8 cellular contexts compared by ENCODE assay signal in the genomic region with DNA sequence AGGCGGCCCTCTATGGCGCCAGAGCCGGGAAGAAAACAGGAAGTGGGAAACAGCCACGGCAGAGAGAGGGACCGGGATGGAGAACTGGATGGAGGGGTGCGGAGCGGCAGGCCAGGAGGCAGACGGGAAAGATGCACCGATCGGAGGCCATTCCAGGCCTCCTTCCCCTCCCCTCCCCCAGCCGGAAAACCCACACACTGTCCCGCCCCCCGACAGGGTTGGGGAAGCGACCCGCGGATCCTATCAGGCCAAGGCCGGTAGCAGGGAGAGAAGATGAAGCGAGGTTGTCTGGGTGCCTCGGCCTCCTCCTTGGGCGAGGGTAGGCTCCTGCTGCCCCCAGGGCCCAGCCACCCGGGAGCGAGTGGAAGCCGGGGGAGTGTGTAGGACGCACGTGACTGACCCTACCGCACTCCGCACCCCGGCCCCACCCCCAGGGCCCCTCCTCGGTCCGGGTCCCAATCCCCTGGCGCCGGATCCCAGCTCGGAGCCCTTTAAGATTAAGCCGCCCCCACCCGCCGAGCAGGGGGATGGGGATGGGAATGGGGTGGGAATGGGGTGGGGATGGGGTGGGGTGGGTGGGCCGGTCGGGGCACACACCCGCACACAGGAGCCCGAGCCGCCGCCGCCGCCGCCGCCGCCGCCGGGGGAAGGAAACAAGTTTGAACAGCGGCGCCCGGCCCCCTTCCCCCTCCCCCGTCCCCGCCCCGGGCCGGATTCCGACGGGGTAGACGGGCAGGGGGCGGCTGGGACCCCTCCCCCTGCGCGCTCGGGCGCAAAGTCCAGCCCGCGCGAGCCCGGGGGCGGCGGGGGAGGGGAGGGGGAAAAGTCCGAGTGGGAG. TPM values are rescaled to one million over a fixed set of nuclear protein-coding genes. Genes with fewer than 3 reads are reported as not detected.
DNase-seq lines count a peak whose midpoint lies in the region; ATAC-seq and TF ChIP-seq lines count a peak whose summit lies in the region.

No MANE protein-coding gene starts in this region.

- DNase-seq in Caco-2 (peak; percentile 92 to 94), NOMO-1 (lab: John Stamatoyannopoulos, UW; ENCODE audit: unreplicated experiment in 2 of 2) (peak; percentile 40 to 59), activated T-cell treated with anti-CD3 and anti-CD28 coated beads for 4 hours (peak; percentile 50), epithelial cell of proximal tubule (ENCODE audit: low read depth) (no peak)

- CTCF ChIA-PET in Caco-2 (lab: Charles Lee): no interaction called here
- CTCF ChIA-PET in HEK293 (lab: Yijun Ruan, JAX): interaction anchor here (11.8 kb wide), 1 partner anchor 26 kb away, joined by 276 read pairs; no protein-coding TSS in a partner anchor

- H3K9ac ChIP-seq in stomach smooth muscle (ENCODE audit: low read length in 2 of 2): peak overlapping the region; percentile 69 to 99

- intact Hi-C loops in Caco-2 (cut with micrococcal nuclease; ENCODE audit: unreplicated experiment): loop anchor here (1.0 kb wide), 1 partner anchor 9 kb away; no protein-coding TSS in a partner anchor

- peaks cover 25% of the 10 kb centered on the region for H3K4me1 ChIP-seq in Caco-2
- peaks cover 34% of the 10 kb centered on the region for H3K4me1 ChIP-seq in HEK293 (ENCODE audit: control insufficient read depth, insufficient read depth, low read length)
- H3K4me1 ChIP-seq in muscle layer of duodenum (ENCODE audit: control insufficient read depth in 1 of 2, insufficient read depth in 2 of 2, low read length in 2 of 2): peaks cover 7 to 50% of the 10 kb centered on the region in 2 donors
- peaks cover 51% of the 10 kb centered on the region for H3K4me1 ChIP-seq in stomach smooth muscle (ENCODE audit: control insufficient read depth, insufficient read depth, low read length)

- peak overlapping the region; percentile 74 for H3K4me3 ChIP-seq in Caco-2 (ENCODE audit: low read depth, low read length)
- peak overlapping the region; percentile 83 for H3K4me3 ChIP-seq in HEK293 (ENCODE audit: low read depth, low read length)
- peak overlapping the region; percentile 99 for H3K4me3 ChIP-seq in epithelial cell of proximal tubule (ENCODE audit: low read depth, low read length)
- H3K4me3 ChIP-seq in muscle layer of duodenum (ENCODE audit: low read depth in 1 of 2, low read length in 2 of 2): peak overlapping the region; percentile 72 to 93
- peak overlapping the region; percentile 90 to 91 for H3K4me3 ChIP-seq in stomach smooth muscle (ENCODE audit: low read length in 2 of 2)

- no TSS peak for BruUV-seq in Caco-2 (replicated peaks; lab: Mats Ljungman, UMichigan)

- H3K9me3 ChIP-seq in Caco-2: no peaks in the 10 kb centered on the region
- H3K9me3 ChIP-seq in HEK293 (ENCODE audit: control insufficient read depth, insufficient read depth, low read depth, low read length): no peaks in the 10 kb centered on the region
- no peaks in the 10 kb centered on the region for H3K9me3 ChIP-seq in muscle layer of duodenum (ENCODE audit: control insufficient read depth in 1 of 2, low read length in 2 of 2)
- H3K9me3 ChIP-seq in stomach smooth muscle (ENCODE audit: control insufficient read depth in 2 of 2, low read length in 2 of 2): no peaks in the 10 kb centered on the region

- H3K36me3 Mint-ChIP-seq in Caco-2 (ENCODE audit: insufficient read depth, unreplicated experiment): peaks cover 59% of the 10 kb centered on the region

- peaks cover 5% of the 10 kb centered on the region for H3K36me3 ChIP-seq in Caco-2 (ENCODE audit: control insufficient read depth, insufficient read depth, low read length)
- peaks cover 7 to 20% of the 10 kb centered on the region in 2 experiments; a peak in 2 of 3 replicates for H3K36me3 ChIP-seq in HEK293 (ENCODE audit: control insufficient read depth in 2 of 2, insufficient read depth in 1 of 2, low read length in 2 of 2)
- H3K36me3 ChIP-seq in muscle layer of duodenum (ENCODE audit: control insufficient read depth in 1 of 2, insufficient read depth in 2 of 2, low read length in 2 of 2): peaks cover 4 to 21% of the 10 kb centered on the region in 2 donors
- H3K36me3 ChIP-seq in stomach smooth muscle (ENCODE audit: control insufficient read depth in 2 of 2, insufficient read depth in 2 of 2, low read length in 2 of 2): peaks cover 4 to 6% of the 10 kb centered on the region in 2 donors

- H3K4me3 Mint-ChIP-seq in Caco-2 (ENCODE audit: unreplicated experiment): peak overlapping the region; percentile 87

- TF ChIP-seq CTCF in Caco-2 (IDR thresholded peaks at IDR 0.05; ENCODE audit: insufficient read depth in 1 of 2, low read depth in 1 of 2, low read length in 1 of 2, severe bottlenecking in 1 of 2, unreplicated experiment in 1 of 2) (no peak), HEK293 (tag by site-specific recombination; IDR thresholded peaks at IDR 0.05) (no peak), epithelial cell of proximal tubule (conservative IDR thresholded peaks at IDR 0.05; ENCODE audit: low read depth, low read length) (no peak)

- peak overlapping the region; percentile 89 for H3K27ac Mint-ChIP-seq in Caco-2 (ENCODE audit: unreplicated experiment)

- no peak for ATAC-seq in GM18868 (IDR thresholded peaks at IDR 0.05; ENCODE audit: unreplicated experiment)

- POLR2A ChIA-PET in Caco-2 (lab: Charles Lee): interaction anchor here (1.0 kb wide), 1 partner anchor 11 kb away, joined by 5 read pairs; no protein-coding TSS in a partner anchor
- POLR2A ChIA-PET in HEK293 (lab: Yijun Ruan, JAX): interaction anchor here (0.6 to 13.9 kb wide), 4 partner anchors 10 to 448 kb away, joined by 3 to 242 read pairs (median 18); a partner anchor contains a TSS

- no peaks in the 10 kb centered on the region for H3K9me3 Mint-ChIP-seq in Caco-2 (ENCODE audit: unreplicated experiment)

- H3K27me3 Mint-ChIP-seq in Caco-2 (ENCODE audit: insufficient read depth, unreplicated experiment): no peaks in the 10 kb centered on the region

- H3K27ac ChIP-seq in HEK293 (ENCODE audit: extremely low read depth, low read depth, low read length) (peak overlapping the region; percentile 99), muscle layer of duodenum (ENCODE audit: low read length) (peak overlapping the region; percentile 91), stomach smooth muscle (ENCODE audit: low read length) (peak overlapping the region; percentile 98)

- H3K4me1 Mint-ChIP-seq in Caco-2 (ENCODE audit: low read depth, unreplicated experiment): peaks cover 21% of the 10 kb centered on the region

- no peaks in the 10 kb centered on the region for H3K27me3 ChIP-seq in Caco-2 (replicated peaks; ENCODE audit: control insufficient read depth, insufficient read depth, low read length)
- H3K27me3 ChIP-seq in muscle layer of duodenum (ENCODE audit: low read depth, low read length): no peaks in the 10 kb centered on the region
- no peaks in the 10 kb centered on the region for H3K27me3 ChIP-seq in stomach smooth muscle (ENCODE audit: control insufficient read depth in 1 of 2, insufficient read depth in 2 of 2, low read length in 2 of 2)

TF ChIP-seq in HEK293, 187 proteins besides CTCF, POLR2A, EP300 and RAD21 (continues in another document):
- TF ChIP-seq KLF10 (tag by site-specific recombination; IDR thresholded peaks at IDR 0.05): peak; percentile 91
- peak; percentile 22; the same call in 1 of the 2 replicates for TF ChIP-seq ZNF561 (tag by site-specific recombination; IDR thresholded peaks at IDR 0.05; ENCODE audit: borderline replicate concordance)
- no peak for TF ChIP-seq BCL11A (tag by site-specific recombination; IDR thresholded peaks at IDR 0.05; ENCODE audit: low read depth)
- TF ChIP-seq ZNF629 (tag by site-specific recombination; IDR thresholded peaks at IDR 0.05): no peak; the same call in 1 of the 2 replicates
- TF ChIP-seq, protein P1, sequence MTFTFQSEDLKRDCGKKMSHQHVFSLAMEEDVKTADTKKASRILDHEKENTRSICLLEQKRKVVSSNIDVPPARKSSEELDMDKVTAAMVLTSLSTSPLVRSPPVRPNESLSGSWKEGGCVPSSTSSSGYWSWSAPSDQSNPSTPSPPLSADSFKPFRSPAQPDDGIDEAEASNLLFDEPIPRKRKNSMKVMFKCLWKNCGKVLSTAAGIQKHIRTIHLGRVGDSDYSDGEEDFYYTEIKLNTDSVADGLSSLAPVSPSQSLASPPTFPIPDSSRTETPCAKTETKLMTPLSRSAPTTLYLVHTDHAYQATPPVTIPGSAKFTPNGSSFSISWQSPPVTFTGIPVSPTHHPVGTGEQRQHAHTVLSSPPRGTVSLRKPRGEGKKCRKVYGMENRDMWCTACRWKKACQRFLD (tag by site-specific recombination; IDR thresholded peaks at IDR 0.05): no peak
- TF ChIP-seq ZBTB17 (tag by site-specific recombination; IDR thresholded peaks at IDR 0.05): peak; percentile 92
- TF ChIP-seq ZNF324 (tag by site-specific recombination; IDR thresholded peaks at IDR 0.05): no peak
- peak; percentile 70 for TF ChIP-seq KLF1 (tag by site-specific recombination; IDR thresholded peaks at IDR 0.05)
- TF ChIP-seq, protein P2, sequence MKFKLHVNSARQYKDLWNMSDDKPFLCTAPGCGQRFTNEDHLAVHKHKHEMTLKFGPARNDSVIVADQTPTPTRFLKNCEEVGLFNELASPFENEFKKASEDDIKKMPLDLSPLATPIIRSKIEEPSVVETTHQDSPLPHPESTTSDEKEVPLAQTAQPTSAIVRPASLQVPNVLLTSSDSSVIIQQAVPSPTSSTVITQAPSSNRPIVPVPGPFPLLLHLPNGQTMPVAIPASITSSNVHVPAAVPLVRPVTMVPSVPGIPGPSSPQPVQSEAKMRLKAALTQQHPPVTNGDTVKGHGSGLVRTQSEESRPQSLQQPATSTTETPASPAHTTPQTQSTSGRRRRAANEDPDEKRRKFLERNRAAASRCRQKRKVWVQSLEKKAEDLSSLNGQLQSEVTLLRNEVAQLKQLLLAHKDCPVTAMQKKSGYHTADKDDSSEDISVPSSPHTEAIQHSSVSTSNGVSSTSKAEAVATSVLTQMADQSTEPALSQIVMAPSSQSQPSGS (tag by site-specific recombination; IDR thresholded peaks at IDR 0.05; ENCODE audit: low read depth): no peak
- no peak for TF ChIP-seq ZNF354C (tag by site-specific recombination; IDR thresholded peaks at IDR 0.05; ENCODE audit: borderline replicate concordance, low read depth)
- TF ChIP-seq ZNF211 (tag by site-specific recombination; IDR thresholded peaks at IDR 0.05; ENCODE audit: low read depth): no peak

RNA-seq across cellular contexts. Expression of a gene that starts 1.5 kb away (rescaled TPM):
- 134 and 149 TPM in 2 replicates for total RNA-seq in Caco-2 (2022)
- total RNA-seq in epithelial cell of proximal tubule: 36.3 and 48.6 TPM in 2 replicates

RNA-seq across cellular contexts. Expression of a gene that starts 11.1 kb away (rescaled TPM):
- 59.6 and 60.2 TPM in 2 replicates for total RNA-seq in Caco-2 (2022)
- 30.9 and 33.9 TPM in 2 replicates for total RNA-seq in epithelial cell of proximal tubule

RNA-seq across cellular contexts. Expression of a gene that starts 15.6 kb away (rescaled TPM):
- total RNA-seq in Caco-2 (2022) (44.8 and 47.8 TPM in 2 replicates), epithelial cell of proximal tubule (49.3 and 63.9 TPM in 2 replicates)

RNA-seq across cellular contexts. Expression of a gene that starts 33.4 kb away (rescaled TPM):
- total RNA-seq in Caco-2 (2022): 19.4 and 22.6 TPM in 2 replicates
- 3.9 and 7.5 TPM in 2 replicates for total RNA-seq in epithelial cell of proximal tubule

RNA-seq across cellular contexts. Expression of a gene that starts 36.0 kb away (rescaled TPM):
- total RNA-seq in Caco-2 (2022) (31.2 and 31.4 TPM in 2 replicates), epithelial cell of proximal tubule (29.9 and 56.4 TPM in 2 replicates)
